ENCODE assay signal across 8 cellular contexts in genomic region chr1:36351222-36351977, GRCh38. TPM values are rescaled to one million over a fixed set of nuclear protein-coding genes. Genes with fewer than 3 reads are reported as not detected.
A peak's percentile ranks its signal among the peaks of the same experiment; 100 is the strongest.
DNase-seq lines count a peak whose midpoint lies in the region; ATAC-seq, FAIRE-seq and TF ChIP-seq lines count a peak whose summit lies in the region.

No MANE protein-coding gene starts in this region.

- no CpG with 5 or more reads among the region's 14 CpGs for WGBS in H9 (ENCODE audit: extremely low coverage, insufficient read length, low lambda C conversion rate)

- intact Hi-C loops in left cardiac atrium (cut with DNase I) = no loop called here

- no peaks in the 10 kb centered on the region for H3K23me2 ChIP-seq in H9 (ENCODE audit: insufficient read length, low read depth, low read length, poor library complexity, severe bottlenecking)

- no peak for FAIRE-seq in frontal cortex (lab: Jason Lieb, UNC)

- H2BK120ac ChIP-seq in H9 (ENCODE audit: low read depth, low read length, poor library complexity, severe bottlenecking) = no peak overlapping the region

- no peak overlapping the region for H4K5ac ChIP-seq in H9 (ENCODE audit: insufficient read length, low read depth, low read length)

- no peak for TF ChIP-seq CTCF in H9 (conservative IDR thresholded peaks at IDR 0.05)
- no peak for TF ChIP-seq CTCF in WI38 (IDR thresholded peaks at IDR 0.05; ENCODE audit: low read depth, low read length)

- 0 out of 2 replicates have a peak, but pooled peaks cover 2% of the 10 kb centered on the region for H3K4me1 ChIP-seq in H9 (ENCODE audit: insufficient read depth, low read length)

- H3K4me3 ChIP-seq in WI38 (ENCODE audit: low read depth, low read length) = peak overlapping the region; percentile 32

- H3K4ac ChIP-seq in H9 (ENCODE audit: low read depth, low read length) = no peak overlapping the region

- H3K4me2 ChIP-seq in H9 (ENCODE audit: insufficient read depth, insufficient read length, low read length) = no peak overlapping the region

- H3K79me1 ChIP-seq in H9 (ENCODE audit: insufficient read depth, low read depth, low read length, poor library complexity, severe bottlenecking) = no peaks in the 10 kb centered on the region

- H3K9me3 Mint-ChIP-seq in H9 = no peaks in the 10 kb centered on the region
- no peaks in the 10 kb centered on the region for H3K9me3 Mint-ChIP-seq in stimulated activated effector memory CD8-positive, alpha-beta T cell treated with anti-CD3 and anti-CD28 coated beads, Interleukin-12 subunit alpha, Interleukin-12 subunit beta, amount 100 ng/mL, for 72 hours

- DNase-seq in H9 = no peak
- no peak for DNase-seq in left cardiac atrium
- DNase-seq in stimulated activated effector memory CD8-positive, alpha-beta T cell treated with anti-CD3 and anti-CD28 coated beads, Interleukin-12 subunit alpha, Interleukin-12 subunit beta, amount 100 ng/mL, for 72 hours (ENCODE audit: low spot score in 2 of 2) = no peak
- DNase-seq in frontal cortex (ENCODE audit: low spot score in 2 of 2) = no peak
- DNase-seq in NCI-H748 treated with DMSO at 0.1 percent for 48 hours (lab: John Stamatoyannopoulos, UW) = no peak
- no peak for DNase-seq in NCI-H1105 treated with DMSO at 0.1 percent for 48 hours (lab: John Stamatoyannopoulos, UW)

- H3K36me3 Mint-ChIP-seq in H9 (ENCODE audit: insufficient read depth in 1 of 3, low read depth in 3 of 3) = peaks cover 22 to 57% (median 37%) of the 10 kb centered on the region in 3 experiments; a peak in 6 of 7 replicates
- H3K36me3 Mint-ChIP-seq in stimulated activated effector memory CD8-positive, alpha-beta T cell treated with anti-CD3 and anti-CD28 coated beads, Interleukin-12 subunit alpha, Interleukin-12 subunit beta, amount 100 ng/mL, for 72 hours = peaks cover 65% of the 10 kb centered on the region

- no peak overlapping the region for H2BK20ac ChIP-seq in H9 (ENCODE audit: low read depth, low read length, poor library complexity, severe bottlenecking)

- peak; percentile 11 to 62 for ATAC-seq in left cardiac atrium
- ATAC-seq in stimulated activated effector memory CD8-positive, alpha-beta T cell treated with anti-CD3 and anti-CD28 coated beads, Interleukin-12 subunit alpha, Interleukin-12 subunit beta, amount 100 ng/mL, for 72 hours = peak; percentile 3
- no peak for ATAC-seq in GM18868 (IDR thresholded peaks at IDR 0.05; ENCODE audit: unreplicated experiment)

- H3K27ac ChIP-seq in H9 (ENCODE audit: insufficient read length, low read depth, low read length) = no peak overlapping the region

- no peak overlapping the region for H2BK5ac ChIP-seq in H9 (ENCODE audit: insufficient read length, low read length)

- H3K27me3 Mint-ChIP-seq in H9 (ENCODE audit: low read depth) = no peaks in the 10 kb centered on the region

- H4K20me1 ChIP-seq in H9 (ENCODE audit: control insufficient read depth, insufficient read depth, insufficient read length) = no peaks in the 10 kb centered on the region

- no peaks in the 10 kb centered on the region for H3K79me2 ChIP-seq in H9 (ENCODE audit: insufficient read depth, low read length)

- no peak overlapping the region for H2BK15ac ChIP-seq in H9 (ENCODE audit: low read depth, low read length)

- no peaks in the 10 kb centered on the region for H3K27me3 ChIP-seq in H9 (ENCODE audit: insufficient read depth, low read length)

- peak overlapping the region in 2 of 3 experiments; percentile 61 to 85; a peak in 4 of 7 replicates for H3K27ac Mint-ChIP-seq in H9
- peak overlapping the region; percentile 69 for H3K27ac Mint-ChIP-seq in stimulated activated effector memory CD8-positive, alpha-beta T cell treated with anti-CD3 and anti-CD28 coated beads, Interleukin-12 subunit alpha, Interleukin-12 subunit beta, amount 100 ng/mL, for 72 hours

- no peaks in the 10 kb centered on the region for H3K9me3 ChIP-seq in H9 (ENCODE audit: control insufficient read depth, low read depth, low read length)

- no peak overlapping the region for H2BK12ac ChIP-seq in H9 (ENCODE audit: insufficient read length, low read depth, low read length)

- no peak overlapping the region for H3K4me3 Mint-ChIP-seq in H9
- H3K4me3 Mint-ChIP-seq in stimulated activated effector memory CD8-positive, alpha-beta T cell treated with anti-CD3 and anti-CD28 coated beads, Interleukin-12 subunit alpha, Interleukin-12 subunit beta, amount 100 ng/mL, for 72 hours = no peak overlapping the region

- no peak overlapping the region for H2AK5ac ChIP-seq in H9 (ENCODE audit: insufficient read length, low read length)

- no peak overlapping the region for H3K14ac ChIP-seq in H9 (ENCODE audit: insufficient read depth, low read length)

- no peak overlapping the region for H3K56ac ChIP-seq in H9 (ENCODE audit: insufficient read length, low read depth, low read length)

- no peak overlapping the region for H2AFZ ChIP-seq in H9 (ENCODE audit: low read length)

- H3K18ac ChIP-seq in H9 (ENCODE audit: insufficient read length, low read depth, low read length) = no peak overlapping the region

- no peak overlapping the region for H4K8ac ChIP-seq in H9 (replicated peaks; ENCODE audit: insufficient read length, low read depth, low read length)

- H3K4me1 Mint-ChIP-seq in H9 = peaks cover 7 to 11% of the 10 kb centered on the region in 2 experiments
- H3K4me1 Mint-ChIP-seq in stimulated activated effector memory CD8-positive, alpha-beta T cell treated with anti-CD3 and anti-CD28 coated beads, Interleukin-12 subunit alpha, Interleukin-12 subunit beta, amount 100 ng/mL, for 72 hours = peaks cover 20% of the 10 kb centered on the region

- no peak overlapping the region for H3K23ac ChIP-seq in H9 (ENCODE audit: insufficient read length, low read depth, low read length)

- H3K9ac ChIP-seq in H9 (ENCODE audit: extremely low read depth, insufficient read length, low read length) = no peak overlapping the region

- H3T11ph ChIP-seq in H9 (ENCODE audit: low read length) = no peak overlapping the region

- no peak overlapping the region for H4K91ac ChIP-seq in H9 (ENCODE audit: insufficient read length, low read depth, low read length)

RNA-seq across cellular contexts. Expression of gene EVA1B, which starts 28.0 kb away (rescaled TPM):
- total RNA-seq in H9 (2021) (5.5 and 6.4 TPM in 2 replicates), left cardiac atrium (10 to 100 TPM; 15.6 to 16.7 TPM), frontal cortex (3.7 TPM)

RNA-seq across cellular contexts. Expression of gene STK40, which starts 34.3 kb away (rescaled TPM):
- 26.2 and 27.5 TPM in 2 replicates for total RNA-seq in H9 (2021)
- total RNA-seq in left cardiac atrium = 10 to 100 TPM; 69.2 to 77.8 TPM
- total RNA-seq in frontal cortex = 10.6 TPM

RNA-seq across cellular contexts. Expression of gene SH3D21, which starts 45.2 kb away (rescaled TPM):
- total RNA-seq in H9 (2021) (16.9 and 18.3 TPM in 2 replicates), left cardiac atrium (1 to 10 TPM; 2.5 to 3.0 TPM), frontal cortex (0.82 TPM)

RNA-seq across cellular contexts. Expression of gene LSM10, which starts 46.3 kb away (rescaled TPM):
- total RNA-seq in H9 (2021) (42.2 and 47.5 TPM in 2 replicates), left cardiac atrium (10 to 100 TPM; 59.2 to 63.9 TPM), frontal cortex (3.3 TPM)
